ENCODE assay signal across 32 cellular contexts in genomic region chr10:2280713-2281112, GRCh38.
"Had no signal": no experiment of that assay in that cellular context is flagged by ENCODE, and none has a peak within 500 bp of the region (broad histone marks: within the 10 kb centered on the region; RNA-seq: fewer than 3 reads in every experiment).

No MANE protein-coding gene starts in this region.

- H3K4me3 ChIP-seq: ascending aorta, breast epithelium, cardiac muscle cell, colonic mucosa had no signal

- ATAC-seq: activated CD4-positive, alpha-beta T cell treated with anti-CD3 and anti-CD28 coated beads for 36 hours; activated naive CD4-positive, alpha-beta T cell treated with anti-CD3 and anti-CD28 coated beads, Interleukin-2, amount 50 U/mL, for 72 hours; activated T-cell treated with anti-CD3 and anti-CD28 coated beads, Interleukin-2, amount 50 U/mL, for 72 hours; esophagus mucosa; T-helper 17 cell had no signal

- H3K27me3 ChIP-seq: ascending aorta, breast epithelium, cardiac muscle cell, colonic mucosa had no signal

- H3K4me3 Mint-ChIP-seq: activated CD4-positive, alpha-beta memory T cell treated with anti-CD3 and anti-CD28 coated beads, Interleukin-2, amount 10 ng/mL, durations not matched to agents 7 days and 5 days; activated CD4-positive, alpha-beta T cell treated with anti-CD3 and anti-CD28 coated beads for 36 hours; activated CD4-positive, alpha-beta T cell treated with anti-CD3 and anti-CD28 coated beads, Interleukin-2, amount 10 ng/mL, durations not matched to agents 24 days and 14 days; activated naive CD4-positive, alpha-beta T cell treated with anti-CD3 and anti-CD28 coated beads, Interleukin-2, amount 10 ng/mL, durations not matched to agents 7 days and 5 days; activated naive CD8-positive, alpha-beta T cell treated with anti-CD3 and anti-CD28 coated beads, Interleukin-2, amount 10 ng/mL, durations not matched to agents 7 days and 5 days; activated T-cell treated with anti-CD3 and anti-CD28 coated beads, Interleukin-2, amount 50 U/mL, for 24 hours; activated T-cell treated with anti-CD3 and anti-CD28 coated beads, Interleukin-2, amount 50 U/mL, for 72 hours; brain; endodermal cell; T-helper 17 cell; T-helper 2 cell treated with Interferon-gamma antibody and Interleukin-4, amounts not matched to agents 5 μg/mL and 100 μg/mL, for 36 hours had no signal

- H3K4me1 ChIP-seq: ascending aorta, breast epithelium, colonic mucosa had no signal

- H3K36me3 Mint-ChIP-seq: activated naive CD4-positive, alpha-beta T cell treated with anti-CD3 and anti-CD28 coated beads, Interleukin-2, amount 10 ng/mL, durations not matched to agents 7 days and 5 days; activated naive CD4-positive, alpha-beta T cell treated with anti-CD3 and anti-CD28 coated beads, Interleukin-2, amount 50 U/mL, for 72 hours; activated naive CD8-positive, alpha-beta T cell treated with anti-CD3 and anti-CD28 coated beads, Interleukin-2, amount 10 ng/mL, durations not matched to agents 7 days and 5 days; brain had no signal

- H3K27ac ChIP-seq: ascending aorta, breast epithelium, cardiac muscle cell, colonic mucosa, WERI-Rb-1 had no signal

- H3K27ac Mint-ChIP-seq: activated CD4-positive, alpha-beta memory T cell treated with anti-CD3 and anti-CD28 coated beads, Interleukin-2, amount 10 ng/mL, durations not matched to agents 7 days and 5 days; activated CD4-positive, alpha-beta T cell treated with anti-CD3 and anti-CD28 coated beads for 36 hours; activated CD4-positive, alpha-beta T cell treated with anti-CD3 and anti-CD28 coated beads, Interleukin-2, amount 10 ng/mL, durations not matched to agents 24 days and 14 days; activated naive CD4-positive, alpha-beta T cell treated with anti-CD3 and anti-CD28 coated beads, Interleukin-2, amount 10 ng/mL, durations not matched to agents 7 days and 5 days; activated naive CD4-positive, alpha-beta T cell treated with anti-CD3 and anti-CD28 coated beads, Interleukin-2, amount 50 U/mL, for 72 hours; activated naive CD8-positive, alpha-beta T cell treated with anti-CD3 and anti-CD28 coated beads, Interleukin-2, amount 10 ng/mL, durations not matched to agents 7 days and 5 days; activated T-cell treated with anti-CD3 and anti-CD28 coated beads, Interleukin-2, amount 50 U/mL, for 24 hours; activated T-cell treated with anti-CD3 and anti-CD28 coated beads, Interleukin-2, amount 50 U/mL, for 72 hours; endodermal cell; T-helper 17 cell; T-helper 2 cell treated with Interferon-gamma antibody and Interleukin-4, amounts not matched to agents 5 μg/mL and 100 μg/mL, for 36 hours had no signal

- H3K36me3 ChIP-seq: ascending aorta, breast epithelium, cardiac muscle cell, colonic mucosa, WERI-Rb-1 had no signal

- H3K4me1 Mint-ChIP-seq: activated CD4-positive, alpha-beta memory T cell treated with anti-CD3 and anti-CD28 coated beads, Interleukin-2, amount 10 ng/mL, durations not matched to agents 7 days and 5 days; activated CD4-positive, alpha-beta T cell treated with anti-CD3 and anti-CD28 coated beads for 36 hours; activated CD4-positive, alpha-beta T cell treated with anti-CD3 and anti-CD28 coated beads, Interleukin-2, amount 10 ng/mL, durations not matched to agents 24 days and 14 days; activated naive CD4-positive, alpha-beta T cell treated with anti-CD3 and anti-CD28 coated beads, Interleukin-2, amount 10 ng/mL, durations not matched to agents 7 days and 5 days; activated naive CD8-positive, alpha-beta T cell treated with anti-CD3 and anti-CD28 coated beads, Interleukin-2, amount 10 ng/mL, durations not matched to agents 7 days and 5 days; T-helper 17 cell had no signal

- H3K9me3 Mint-ChIP-seq: activated CD4-positive, alpha-beta T cell treated with anti-CD3 and anti-CD28 coated beads, Interleukin-2, amount 10 ng/mL, durations not matched to agents 24 days and 14 days; activated naive CD4-positive, alpha-beta T cell treated with anti-CD3 and anti-CD28 coated beads, Interleukin-2, amount 10 ng/mL, durations not matched to agents 7 days and 5 days; activated naive CD4-positive, alpha-beta T cell treated with anti-CD3 and anti-CD28 coated beads, Interleukin-2, amount 50 U/mL, for 72 hours; activated T-cell treated with anti-CD3 and anti-CD28 coated beads, Interleukin-2, amount 50 U/mL, for 24 hours; activated T-cell treated with anti-CD3 and anti-CD28 coated beads, Interleukin-2, amount 50 U/mL, for 72 hours; endodermal cell; T-helper 2 cell treated with Interferon-gamma antibody and Interleukin-4, amounts not matched to agents 5 μg/mL and 100 μg/mL, for 36 hours had no signal

- H3K27me3 Mint-ChIP-seq: activated CD4-positive, alpha-beta memory T cell treated with anti-CD3 and anti-CD28 coated beads, Interleukin-2, amount 10 ng/mL, durations not matched to agents 7 days and 5 days; activated CD4-positive, alpha-beta T cell treated with anti-CD3 and anti-CD28 coated beads for 36 hours; activated CD4-positive, alpha-beta T cell treated with anti-CD3 and anti-CD28 coated beads, Interleukin-2, amount 10 ng/mL, durations not matched to agents 24 days and 14 days; activated naive CD4-positive, alpha-beta T cell treated with anti-CD3 and anti-CD28 coated beads, Interleukin-2, amount 10 ng/mL, durations not matched to agents 7 days and 5 days; activated naive CD8-positive, alpha-beta T cell treated with anti-CD3 and anti-CD28 coated beads, Interleukin-2, amount 10 ng/mL, durations not matched to agents 7 days and 5 days; activated T-cell treated with anti-CD3 and anti-CD28 coated beads, Interleukin-2, amount 50 U/mL, for 24 hours had no signal

- H3K9me3 ChIP-seq: ascending aorta, colonic mucosa had no signal

- DNase-seq: activated CD4-positive, alpha-beta memory T cell treated with anti-CD3 and anti-CD28 coated beads, Interleukin-2, amount 10 ng/mL, durations not matched to agents 7 days and 5 days; activated CD4-positive, alpha-beta T cell treated with anti-CD3 and anti-CD28 coated beads for 36 hours; activated CD4-positive, alpha-beta T cell treated with anti-CD3 and anti-CD28 coated beads, Interleukin-2, amount 10 ng/mL, durations not matched to agents 24 days and 14 days; activated CD4-positive, alpha-beta T cell treated with anti-CD3 and anti-CD28 coated beads, Interleukin-2, amount 50 U/mL, for 4 hours; activated CD4-positive, CD25-positive, alpha-beta regulatory T cell; activated CD4-positive, CD25-positive, alpha-beta regulatory T cell treated with anti-CD3 and anti-CD28 coated beads, Interleukin-2, amount 50 U/mL, for 72 hours; activated CD8-positive, alpha-beta memory T cell treated with anti-CD3 and anti-CD28 coated beads, Interleukin-2, amount 50 U/mL, for 48 hours; activated gamma-delta T cell; activated naive CD4-positive, alpha-beta T cell; activated naive CD4-positive, alpha-beta T cell treated with anti-CD3 and anti-CD28 coated beads, Interleukin-2, amount 10 ng/mL, durations not matched to agents 7 days and 5 days; activated naive CD8-positive, alpha-beta T cell treated with anti-CD3 and anti-CD28 coated beads, Interleukin-2, amount 10 ng/mL, durations not matched to agents 7 days and 5 days; activated T-cell treated with anti-CD3 and anti-CD28 coated beads for 4 hours; activated T-cell treated with anti-CD3 and anti-CD28 coated beads, Interleukin-2, amount 50 U/mL, for 24 hours; activated T-cell treated with anti-CD3 and anti-CD28 coated beads, Interleukin-2, amount 50 U/mL, for 72 hours; central memory CD4-positive, alpha-beta T cell; cerebellar nuclear complex; colonic mucosa; effector CD8-positive, alpha-beta T cell; endodermal cell; foreskin fibroblast; head of caudate nucleus; T-helper 1 cell; T-helper 17 cell; T1000; WERI-Rb-1 had no signal
